ENCODE assay signal across 8 cellular contexts in the genomic region with DNA sequence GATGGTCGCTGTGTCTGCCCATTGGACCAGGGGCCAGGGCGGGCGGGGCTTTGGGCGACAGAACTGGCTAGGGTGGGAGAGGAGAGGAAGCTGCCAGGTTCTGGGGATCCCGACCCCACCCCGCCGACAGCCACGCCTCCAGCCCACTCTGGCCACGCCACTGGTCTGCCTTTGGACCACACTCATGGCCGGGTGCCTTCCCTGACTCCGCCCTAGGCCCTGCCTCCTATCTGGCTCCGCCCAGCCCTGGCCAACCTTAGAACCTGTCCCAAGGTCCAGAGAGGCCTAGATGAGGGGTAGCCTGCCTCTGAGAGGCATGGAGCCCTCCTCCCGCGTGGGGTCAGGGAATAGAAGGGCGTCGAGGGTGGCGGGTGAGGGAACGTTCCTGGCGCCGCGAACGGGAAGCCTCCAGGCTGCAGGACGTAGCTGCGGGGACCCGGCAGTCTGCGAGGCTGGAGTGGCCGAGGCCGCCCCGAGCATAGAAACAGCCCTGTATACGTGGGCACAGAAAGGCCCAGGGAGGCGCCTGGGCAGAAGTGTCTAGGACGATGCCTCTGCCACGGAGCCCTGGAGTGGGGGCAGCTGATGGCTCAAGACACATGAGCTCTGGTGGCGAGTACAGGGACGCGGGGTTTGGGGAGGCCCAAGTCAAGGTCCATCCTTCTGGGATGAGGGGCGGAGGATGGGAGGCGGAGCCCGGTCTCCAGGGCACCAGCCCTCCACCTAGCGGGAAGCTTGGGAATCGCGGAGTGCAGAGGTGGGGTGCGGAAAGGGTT. TPM values are rescaled to one million over a fixed set of nuclear protein-coding genes. Genes with fewer than 3 reads are reported as not detected.
DNase-seq lines count a peak whose midpoint lies in the region; ATAC-seq and TF ChIP-seq lines count a peak whose summit lies in the region.

No MANE protein-coding gene starts in this region.

- H3K27ac ChIP-seq in DND-41 (ENCODE audit: low read length) (no peak overlapping the region), HL-60 (replicated peaks) (no peak overlapping the region), mammary epithelial cell (ENCODE audit: insufficient read depth, low read depth, low read length) (no peak overlapping the region), iPS-18a (ENCODE audit: low read length) (no peak overlapping the region)

- peaks cover 14% of the 10 kb centered on the region for H3K27me3 ChIP-seq in DND-41 (ENCODE audit: insufficient read depth, low read length, poor library complexity)
- peaks cover 43% of the 10 kb centered on the region for H3K27me3 ChIP-seq in HL-60 (ENCODE audit: insufficient read depth, poor library complexity, severe bottlenecking)
- no peaks in the 10 kb centered on the region for H3K27me3 ChIP-seq in mammary epithelial cell (ENCODE audit: insufficient read depth, low read length)
- no peaks in the 10 kb centered on the region for H3K27me3 ChIP-seq in iPS-18a (ENCODE audit: control insufficient read depth, insufficient read depth, low read length)

- TF ChIP-seq CTCF in DND-41 (IDR thresholded peaks at IDR 0.05; ENCODE audit: borderline replicate concordance, extremely low read depth, low read length, poor library complexity, severe bottlenecking) (peak; percentile 63), HL-60 (IDR thresholded peaks at IDR 0.05; ENCODE audit: insufficient read depth, low read length) (peak; percentile 29), mammary epithelial cell (conservative IDR thresholded peaks at IDR 0.05 in 1 of 2, IDR thresholded peaks at IDR 0.05 in 1 of 2; ENCODE audit: extremely low read depth in 1 of 2, insufficient read depth in 1 of 2, low read depth in 1 of 2, low read length in 2 of 2) (peak; percentile 64 to 86)

- H4K20me1 ChIP-seq in DND-41 (ENCODE audit: insufficient read depth, low read length) (0 out of 2 replicates have a peak, but pooled peaks cover 3% of the 10 kb centered on the region), mammary epithelial cell (ENCODE audit: insufficient read depth, low read length) (no peaks in the 10 kb centered on the region)

- H3K9me3 ChIP-seq in DND-41 (ENCODE audit: insufficient read depth, low read length, severe bottlenecking) (no peaks in the 10 kb centered on the region), mammary epithelial cell (replicated peaks; ENCODE audit: insufficient read depth, low read length) (no peaks in the 10 kb centered on the region), iPS-18a (ENCODE audit: control insufficient read depth, low read depth, low read length) (no peaks in the 10 kb centered on the region)

- H3K4me2 ChIP-seq in DND-41 (ENCODE audit: insufficient read depth, low read length) (no peak overlapping the region), mammary epithelial cell (ENCODE audit: insufficient read depth, low read depth, low read length) (no peak overlapping the region)

- no peaks in the 10 kb centered on the region for H3K4me1 ChIP-seq in DND-41 (ENCODE audit: insufficient read depth, low read length)
- peaks cover 40% of the 10 kb centered on the region for H3K4me1 ChIP-seq in mammary epithelial cell (ENCODE audit: insufficient read depth, low read length)
- no peaks in the 10 kb centered on the region for H3K4me1 ChIP-seq in iPS-18a (ENCODE audit: control insufficient read depth, low read depth, low read length)

- H3K9ac ChIP-seq in DND-41 (ENCODE audit: low read depth, low read length) = no peak overlapping the region
- H3K9ac ChIP-seq in mammary epithelial cell (ENCODE audit: insufficient read depth, low read length) = no peak overlapping the region
- peak overlapping the region; percentile 33 for H3K9ac ChIP-seq in iPS-18a (ENCODE audit: low read length)

- H2AFZ ChIP-seq in DND-41 (ENCODE audit: low read depth, low read length) (no peak overlapping the region), mammary epithelial cell (ENCODE audit: low read depth, low read length) (peak overlapping the region; percentile 43)

- intact Hi-C loops in mammary epithelial cell (cut with micrococcal nuclease) = no loop called here

- 37% methylated on average over 29 of the region's 43 CpGs for WGBS in mammary epithelial cell (ENCODE audit: low coverage, missing lambda C conversion rate)

- H3K4me3 ChIP-seq in DND-41 (ENCODE audit: low read depth in 1 of 2, low read length in 2 of 2) (no peak overlapping the region), HL-60 (replicated peaks; ENCODE audit: insufficient read depth, low read length) (no peak overlapping the region), mammary epithelial cell (replicated peaks in 1 of 3; ENCODE audit: insufficient read depth in 1 of 3, low read depth in 2 of 3, low read length in 3 of 3) (no peak overlapping the region), iPS-18a (ENCODE audit: low read length) (peak overlapping the region; percentile 60)

- peak; percentile 22 for DNase-seq in DND-41
- DNase-seq in HL-60 (ENCODE audit: low read depth in 1 of 2, low spot score in 1 of 2) = peak in 1 of 2 experiments; percentile 14
- DNase-seq in SHP77 treated with DMSO at 0.1 percent for 48 hours (lab: John Stamatoyannopoulos, UW) = peak; percentile 96
- DNase-seq in mammary epithelial cell = no peak
- peak; percentile 93 for DNase-seq in retina
- no peak for DNase-seq in NCI-H510A treated with DMSO at 0.1 percent for 48 hours (lab: John Stamatoyannopoulos, UW)

- peak; percentile 44; the same call in 1 of the 3 replicates for ATAC-seq in DND-41 (ENCODE audit: insufficient read depth, low read depth)
- no peak for ATAC-seq in GM21786 (IDR thresholded peaks at IDR 0.05; ENCODE audit: unreplicated experiment)

- no TSS peak for BruUV-seq in mammary epithelial cell (replicated peaks; lab: Mats Ljungman, UMichigan)

- CTCF ChIA-PET in mammary epithelial cell (lab: Charles Lee; ENCODE audit: low non-redundant PET) = interaction anchor here (1.3 kb wide), 1 partner anchor 30 kb away, joined by 4 read pairs; no protein-coding TSS in a partner anchor

- in situ Hi-C loops in mammary epithelial cell (cut with MboI; ENCODE audit: low sequenced_read_pairs in 2 of 2) = no loop called here

- H3K79me2 ChIP-seq in DND-41 (ENCODE audit: insufficient read depth, low read length) (no peaks in the 10 kb centered on the region), mammary epithelial cell (ENCODE audit: insufficient read depth, low read length) (no peaks in the 10 kb centered on the region)

- dilution Hi-C loops in mammary epithelial cell (cut with HindIII; ENCODE audit: low sequenced_read_pairs) = no loop called here

- H3K36me3 ChIP-seq in DND-41 (ENCODE audit: insufficient read depth, low read length) (no peaks in the 10 kb centered on the region), mammary epithelial cell (ENCODE audit: insufficient read depth, low read length) (no peaks in the 10 kb centered on the region), iPS-18a (ENCODE audit: control insufficient read depth, low read depth, low read length) (no peaks in the 10 kb centered on the region)

RNA-seq across cellular contexts. Expression of a gene that starts 11.5 kb away (rescaled TPM):
- total RNA-seq in mammary epithelial cell = 100 to 1,000 TPM; 121 to 146 TPM
- 32.8 TPM for polyA plus RNA-seq in mammary epithelial cell
- 57.1 TPM for polyA minus RNA-seq in mammary epithelial cell

RNA-seq across cellular contexts. Expression of a gene that starts 48.9 kb away (rescaled TPM):
- total RNA-seq in mammary epithelial cell = 1 to 10 TPM in 1 of 2 donors, under 1 TPM in 1; 0.83 to 3.8 TPM
- 1.3 TPM for polyA plus RNA-seq in mammary epithelial cell
- polyA minus RNA-seq in mammary epithelial cell = 0.83 TPM

Comparison
In these comparisons a context has a peak if more than half of its experiments do, and no peak if none do; other contexts are left out.
1. DNase-seq: peak in DND-41 (single experiment), SHP77 treated with DMSO at 0.1 percent for 48 hours (single experiment) and retina (single experiment); none in mammary epithelial cell (single experiment) and NCI-H510A treated with DMSO at 0.1 percent for 48 hours (single experiment).
2. Peak in every context shown above with its lines, with median percentiles within 50 percentile points of each other: CTCF ChIP-seq.